In genomic region chr2:205646680-205647079, GRCh38 we compare ENCODE assay signal across 11 cellular contexts. TPM values are rescaled to one million over a fixed set of nuclear protein-coding genes. Genes with fewer than 3 reads are reported as not detected.
A peak's percentile ranks its signal among the peaks of the same experiment; 100 is the strongest.
DNase-seq lines count a peak whose midpoint lies in the region; ATAC-seq, FAIRE-seq and TF ChIP-seq lines count a peak whose summit lies in the region.
"Had no signal": no experiment of that assay in that cellular context is flagged by ENCODE, and none has a peak within 500 bp of the region (broad histone marks: within the 10 kb centered on the region; RNA-seq: fewer than 3 reads in every experiment).

No MANE protein-coding gene starts in this region.

- no peaks in the 10 kb centered on the region for H3K27me3 ChIP-seq in uterus

- H3K36me3 ChIP-seq in uterus: no peaks in the 10 kb centered on the region

- H3K27me3 Mint-ChIP-seq in glutamatergic neuron (ENCODE audit: unreplicated experiment): peaks cover 3% of the 10 kb centered on the region

- H3K4me1 Mint-ChIP-seq in glutamatergic neuron (ENCODE audit: low read depth, unreplicated experiment): peaks cover 22% of the 10 kb centered on the region

- in situ Hi-C loops in G401 (cut with HindIII; ENCODE audit: low sequenced_read_pairs): no loop called here

- peak; percentile 89 for FAIRE-seq in GM18507 (lab: Jason Lieb, UNC)

- TF ChIP-seq CTCF in glutamatergic neuron (IDR thresholded peaks at IDR 0.05; ENCODE audit: partially characterized antibody, unreplicated experiment) (no peak), uterus (IDR thresholded peaks at IDR 0.05) (no peak)

- H3K4me3 Mint-ChIP-seq in glutamatergic neuron (ENCODE audit: unreplicated experiment): no peak overlapping the region

- peaks cover 6% of the 10 kb centered on the region for H3K9me3 Mint-ChIP-seq in glutamatergic neuron (ENCODE audit: unreplicated experiment)

- peak; percentile 23 for DNase-seq in GM18507 (ENCODE audit: extremely low spot score, insufficient read length, low read depth)
- peak; percentile 71 for DNase-seq in NOMO-1 treated with DMSO at 0.1 percent for 48 hours (lab: John Stamatoyannopoulos, UW; ENCODE audit: unreplicated experiment)
- no peak for DNase-seq in glutamatergic neuron
- no peak for DNase-seq in NCI-H526 (lab: John Stamatoyannopoulos, UW)
- DNase-seq in uterus: no peak
- no peak for DNase-seq in G401 (ENCODE audit: low spot score)
- DNase-seq: midbrain, SIG-M5 had no signal

- no peak overlapping the region for H3K4me3 ChIP-seq in uterus

- H3K9me3 ChIP-seq in uterus: no peaks in the 10 kb centered on the region

- no peak overlapping the region for H3K27ac ChIP-seq in uterus
- H3K27ac ChIP-seq: C4-2B had no signal

- H3K36me3 Mint-ChIP-seq in glutamatergic neuron (ENCODE audit: unreplicated experiment): no peaks in the 10 kb centered on the region

- intact Hi-C loops in uterus (cut with DNase I; ENCODE audit: low total_unique reads): loop anchor here (10.0 kb wide), 1 partner anchor 282 kb away; no protein-coding TSS in a partner anchor

- no peak overlapping the region for H3K27ac Mint-ChIP-seq in glutamatergic neuron (ENCODE audit: unreplicated experiment)

- TF ChIP-seq POLR2A in uterus (IDR thresholded peaks at IDR 0.05): no peak

- peak; percentile 100 for ATAC-seq in GM21367 (IDR thresholded peaks at IDR 0.05; ENCODE audit: unreplicated experiment)
- peak; percentile 98 for ATAC-seq in HG02981 (IDR thresholded peaks at IDR 0.05; ENCODE audit: unreplicated experiment)

- no peaks in the 10 kb centered on the region for H3K4me1 ChIP-seq in uterus

RNA-seq across cellular contexts. Expression of gene NRP2, which starts 35.6 kb away (rescaled TPM):
- 89.0 TPM for total RNA-seq in glutamatergic neuron (ENCODE audit: unreplicated experiment)
- total RNA-seq in uterus: 100 to 1,000 TPM in 3 of 4 donors, 10 to 100 TPM in 1; 35.9 to 156 (median 114) TPM
- 5.3 and 7.9 TPM in 2 replicates for total RNA-seq in G401 (2014; rRNA removed; shearing (Covaris generic))

Comparison
In these comparisons a context has a peak if more than half of its experiments do, and no peak if none do; other contexts are left out.
1. DNase-seq: peak in GM18507 (single experiment) and NOMO-1 treated with DMSO at 0.1 percent for 48 hours (single experiment); none in glutamatergic neuron (single experiment), NCI-H526 (0 of 2), uterus (0 of 2) and G401 (single experiment).